Comparison of ENCODE assay signal across 9 cellular contexts in genomic region chr4:157075811-157076577, GRCh38. TPM values are rescaled to one million over a fixed set of nuclear protein-coding genes. Genes with fewer than 3 reads are reported as not detected.
A peak's percentile ranks its signal among the peaks of the same experiment; 100 is the strongest.
DNase-seq lines count a peak whose midpoint lies in the region; ATAC-seq and TF ChIP-seq lines count a peak whose summit lies in the region.
"Had no signal": no experiment of that assay in that cellular context is flagged by ENCODE, and none has a peak within 500 bp of the region (broad histone marks: within the 10 kb centered on the region; RNA-seq: fewer than 3 reads in every experiment).

Gene GLRB (plus strand): TSS chr4:157076150. CDS start chr4:157078025, 1,875 bp downstream.

- H3K27me3 Mint-ChIP-seq in nephron progenitor cell (ENCODE audit: low read depth, poor library complexity), result peaks cover 63% of the 10 kb centered on the region
- peaks cover 26% of the 10 kb centered on the region for H3K27me3 Mint-ChIP-seq in activated CD4-positive, alpha-beta T cell treated with anti-CD3 and anti-CD28 coated beads for 36 hours

- ATAC-seq in HG02571 (IDR thresholded peaks at IDR 0.05; ENCODE audit: unreplicated experiment) (no peak), HG03139 (IDR thresholded peaks at IDR 0.05; ENCODE audit: unreplicated experiment) (no peak), HG03457 (IDR thresholded peaks at IDR 0.05; ENCODE audit: unreplicated experiment) (no peak)
- no peak for ATAC-seq in activated CD4-positive, alpha-beta T cell treated with anti-CD3 and anti-CD28 coated beads for 36 hours

- H3K4me1 Mint-ChIP-seq in nephron progenitor cell, result peaks cover 9% of the 10 kb centered on the region
- no peaks in the 10 kb centered on the region for H3K4me1 Mint-ChIP-seq in activated CD4-positive, alpha-beta T cell treated with anti-CD3 and anti-CD28 coated beads for 36 hours

- CTCF ChIA-PET in activated CD4-positive, alpha-beta T cell treated with anti-CD3 and anti-CD28 coated beads for 36 hours (lab: Charles Lee), result no interaction called here

- DNase-seq in H4 (ENCODE audit: low spot score) (peak; percentile 2), SHP77 (lab: John Stamatoyannopoulos, UW) (peak; percentile 3 to 16), fibroblast of pulmonary artery (ENCODE audit: low read depth) (peak; percentile 15), nephron progenitor cell (peak; percentile 72)
- DNase-seq in activated CD4-positive, alpha-beta T cell treated with anti-CD3 and anti-CD28 coated beads for 36 hours, result no peak

- H3K4me3 Mint-ChIP-seq in nephron progenitor cell, result peak within 1 kb of the TSS; percentile 88
- H3K4me3 Mint-ChIP-seq in activated CD4-positive, alpha-beta T cell treated with anti-CD3 and anti-CD28 coated beads for 36 hours, result no peak within 1 kb of the TSS
- H3K4me3 Mint-ChIP-seq: natural killer cell treated with Interleukin-12 subunit alpha and Interleukin-12 subunit beta and Interleukin-15 and Interleukin-18, amount 100 ng/mL, for 72 hours had no signal

- H3K36me3 Mint-ChIP-seq in nephron progenitor cell (ENCODE audit: low read depth), result no peaks in the 10 kb centered on the region
- H3K36me3 Mint-ChIP-seq in activated CD4-positive, alpha-beta T cell treated with anti-CD3 and anti-CD28 coated beads for 36 hours (ENCODE audit: low read depth), result no peaks in the 10 kb centered on the region

- intact Hi-C loops in activated CD4-positive, alpha-beta T cell treated with anti-CD3 and anti-CD28 coated beads for 36 hours (cut with DNase I, micrococcal nuclease), result no loop called here

- TF ChIP-seq CTCF in fibroblast of pulmonary artery (IDR thresholded peaks at IDR 0.05; ENCODE audit: low read length, missing control alignments) (no peak), nephron progenitor cell (IDR thresholded peaks at IDR 0.05) (no peak)

- POLR2A ChIA-PET in activated CD4-positive, alpha-beta T cell treated with anti-CD3 and anti-CD28 coated beads for 36 hours (lab: Charles Lee), result no interaction called here

- no peaks in the 10 kb centered on the region for H3K9me3 Mint-ChIP-seq in nephron progenitor cell
- H3K9me3 Mint-ChIP-seq in activated CD4-positive, alpha-beta T cell treated with anti-CD3 and anti-CD28 coated beads for 36 hours (ENCODE audit: low read depth), result no peaks in the 10 kb centered on the region

- no peak within 1 kb of the TSS for H3K27ac Mint-ChIP-seq in nephron progenitor cell
- no peak within 1 kb of the TSS for H3K27ac Mint-ChIP-seq in activated CD4-positive, alpha-beta T cell treated with anti-CD3 and anti-CD28 coated beads for 36 hours
- H3K27ac Mint-ChIP-seq: natural killer cell treated with Interleukin-12 subunit alpha and Interleukin-12 subunit beta and Interleukin-15 and Interleukin-18, amount 100 ng/mL, for 72 hours had no signal

- H3K4me3 ChIP-seq in fibroblast of pulmonary artery (replicated peaks; ENCODE audit: low read depth, low read length), result peak within 1 kb of the TSS; percentile 67

RNA-seq across cellular contexts. Expression of gene GLRB, which starts in this region (rescaled TPM):
- total RNA-seq in H4 (2014; rRNA removed; shearing (Covaris generic)), result 2.0 and 4.2 TPM in 2 replicates
- total RNA-seq in activated CD4-positive, alpha-beta T cell treated with anti-CD3 and anti-CD28 coated beads for 36 hours, result not detected
- total RNA-seq: natural killer cell treated with Interleukin-12 subunit alpha and Interleukin-12 subunit beta and Interleukin-15 and Interleukin-18, amount 100 ng/mL, for 72 hours had no signal
